Comparison of ENCODE assay signal across 10 cellular contexts in the genomic region with DNA sequence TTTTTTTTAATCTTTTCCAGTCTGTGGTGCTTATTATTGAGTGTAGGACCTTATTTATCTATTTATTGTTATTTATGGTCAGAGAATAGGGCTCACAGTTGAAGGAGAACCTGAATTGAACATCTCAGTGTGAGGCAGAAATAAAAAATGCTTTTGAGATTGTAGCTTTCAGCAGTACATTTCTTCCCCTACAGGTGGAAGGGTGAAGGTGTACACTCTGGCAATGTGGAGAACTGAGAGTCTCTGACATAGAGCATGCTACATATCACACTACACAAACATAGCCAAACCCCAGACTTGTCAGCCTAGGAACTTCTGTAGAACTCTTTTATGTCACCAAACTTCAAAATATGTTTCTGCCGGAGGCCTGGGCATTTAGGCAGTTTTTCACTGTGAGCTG.
A peak's percentile ranks its signal among the peaks of the same experiment; 100 is the strongest.
DNase-seq lines count a peak whose midpoint lies in the region; ATAC-seq and TF ChIP-seq lines count a peak whose summit lies in the region.
"Had no signal": no experiment of that assay in that cellular context is flagged by ENCODE, and none has a peak within 500 bp of the region (broad histone marks: within the 10 kb centered on the region; RNA-seq: fewer than 3 reads in every experiment).

No MANE protein-coding gene starts in this region.

- H3K9me3 Mint-ChIP-seq in GM23338: no peaks in the 10 kb centered on the region
- H3K9me3 Mint-ChIP-seq in memory B cell: no peaks in the 10 kb centered on the region
- H3K9me3 Mint-ChIP-seq: T-helper 1 cell treated with Interleukin-12 subunit alpha and Interleukin-12 subunit beta and Interleukin-4 antibody, amounts not matched to agents 30 μg/mL and 1 μg/mL, for 36 hours had no signal

- H3K4me1 Mint-ChIP-seq in GM23338 (peaks cover 23% of the 10 kb centered on the region), memory B cell (peaks cover 16% of the 10 kb centered on the region)

- H3K27ac ChIP-seq in GM23338 (ENCODE audit: low read depth): no peak overlapping the region
- H3K27ac ChIP-seq in OCI-LY3 (ENCODE audit: low read length): no peak overlapping the region

- H3K9me3 ChIP-seq in OCI-LY3 (ENCODE audit: insufficient read depth, low read length): no peaks in the 10 kb centered on the region

- H3K27me3 Mint-ChIP-seq in GM23338 (ENCODE audit: insufficient read depth, low read depth, poor library complexity): no peaks in the 10 kb centered on the region
- H3K27me3 Mint-ChIP-seq in memory B cell: no peaks in the 10 kb centered on the region

- no peaks in the 10 kb centered on the region for H3F3A ChIP-seq in GM23338 (replicated peaks; ENCODE audit: low read depth)

- H3K36me3 Mint-ChIP-seq in GM23338 (ENCODE audit: low read depth): no peaks in the 10 kb centered on the region
- peaks cover 17% of the 10 kb centered on the region for H3K36me3 Mint-ChIP-seq in memory B cell

- no peaks in the 10 kb centered on the region for H4K20me1 ChIP-seq in GM23338 (replicated peaks; ENCODE audit: insufficient read depth)
- no peaks in the 10 kb centered on the region for H4K20me1 ChIP-seq in OCI-LY3 (ENCODE audit: insufficient read depth, low read length)

- H3K4me3 Mint-ChIP-seq in GM23338: no peak overlapping the region
- H3K4me3 Mint-ChIP-seq in memory B cell: no peak overlapping the region
- H3K4me3 Mint-ChIP-seq: T-helper 1 cell treated with Interleukin-12 subunit alpha and Interleukin-12 subunit beta and Interleukin-4 antibody, amounts not matched to agents 30 μg/mL and 1 μg/mL, for 36 hours had no signal

- ATAC-seq in GM23338 (peak; percentile 77), memory B cell (ENCODE audit: low read depth) (peak; percentile 96)

- no peak overlapping the region for H3K9ac ChIP-seq in OCI-LY3 (ENCODE audit: low read length)

- H3K27me3 ChIP-seq in GM23338 (ENCODE audit: insufficient read depth) (no peaks in the 10 kb centered on the region), OCI-LY3 (ENCODE audit: low read depth, low read length) (no peaks in the 10 kb centered on the region)

- TF ChIP-seq CTCF in GM23338 (conservative IDR thresholded peaks at IDR 0.05; ENCODE audit: low read depth in 2 of 2): peak; percentile 29 to 36; a peak in 3 of 4 replicates
- TF ChIP-seq CTCF in OCI-LY3 (IDR thresholded peaks at IDR 0.05; ENCODE audit: low read depth, low read length): peak; percentile 57

- H3K79me2 ChIP-seq in GM23338 (replicated peaks; ENCODE audit: insufficient read depth): no peaks in the 10 kb centered on the region
- no peaks in the 10 kb centered on the region for H3K79me2 ChIP-seq in OCI-LY3 (ENCODE audit: low read length)

- peak; percentile 54 for DNase-seq in DMS53 (lab: John Stamatoyannopoulos, UW)
- DNase-seq in DMS53 treated with DMSO at 0.1 percent for 48 hours (lab: John Stamatoyannopoulos, UW; ENCODE audit: unreplicated experiment): no peak
- DNase-seq in GM23338 (ENCODE audit: low spot score): peak; percentile 25
- DNase-seq in memory B cell (ENCODE audit: low spot score in 2 of 2): peak in 1 of 2 donors; percentile 33
- DNase-seq in dermis blood vessel endothelial cell: no peak
- DNase-seq in activated naive CD4-positive, alpha-beta T cell (lab: John Stamatoyannopoulos, UW): no peak
- no peak for DNase-seq in activated CD4-positive, CD25-positive, alpha-beta regulatory T cell (lab: John Stamatoyannopoulos, UW)

- H3K27ac Mint-ChIP-seq in GM23338 (no peak overlapping the region), memory B cell (no peak overlapping the region)
- H3K27ac Mint-ChIP-seq: T-helper 1 cell treated with Interleukin-12 subunit alpha and Interleukin-12 subunit beta and Interleukin-4 antibody, amounts not matched to agents 30 μg/mL and 1 μg/mL, for 36 hours had no signal

- no peaks in the 10 kb centered on the region for H3K9me2 ChIP-seq in GM23338 (ENCODE audit: insufficient read depth)

- H3K36me3 ChIP-seq in GM23338 (ENCODE audit: insufficient read depth) (no peaks in the 10 kb centered on the region), OCI-LY3 (replicated peaks; ENCODE audit: low read depth, low read length) (no peaks in the 10 kb centered on the region)

- peaks cover 16% of the 10 kb centered on the region for H3K4me1 ChIP-seq in GM23338 (ENCODE audit: insufficient read depth)
- 0 out of 2 replicates have a peak, but pooled peaks cover 4% of the 10 kb centered on the region for H3K4me1 ChIP-seq in OCI-LY3 (ENCODE audit: low read length)

- H3K4me3 ChIP-seq in GM23338 (no peak overlapping the region), OCI-LY3 (ENCODE audit: low read length) (no peak overlapping the region)
- H3K4me3 ChIP-seq: lung had no signal

- H3K4me2 ChIP-seq in GM23338 (no peak overlapping the region), OCI-LY3 (ENCODE audit: low read length) (no peak overlapping the region)

- no peak overlapping the region for H2AFZ ChIP-seq in GM23338
- H2AFZ ChIP-seq in OCI-LY3 (ENCODE audit: low read depth, low read length): no peak overlapping the region

TF ChIP-seq in GM23338, 12 proteins besides CTCF, POLR2A, EP300 and RAD21:
- TF ChIP-seq ZNF114 (CRISPR knock-in tag; IDR thresholded peaks at IDR 0.05): no peak
- TF ChIP-seq, protein P1, sequence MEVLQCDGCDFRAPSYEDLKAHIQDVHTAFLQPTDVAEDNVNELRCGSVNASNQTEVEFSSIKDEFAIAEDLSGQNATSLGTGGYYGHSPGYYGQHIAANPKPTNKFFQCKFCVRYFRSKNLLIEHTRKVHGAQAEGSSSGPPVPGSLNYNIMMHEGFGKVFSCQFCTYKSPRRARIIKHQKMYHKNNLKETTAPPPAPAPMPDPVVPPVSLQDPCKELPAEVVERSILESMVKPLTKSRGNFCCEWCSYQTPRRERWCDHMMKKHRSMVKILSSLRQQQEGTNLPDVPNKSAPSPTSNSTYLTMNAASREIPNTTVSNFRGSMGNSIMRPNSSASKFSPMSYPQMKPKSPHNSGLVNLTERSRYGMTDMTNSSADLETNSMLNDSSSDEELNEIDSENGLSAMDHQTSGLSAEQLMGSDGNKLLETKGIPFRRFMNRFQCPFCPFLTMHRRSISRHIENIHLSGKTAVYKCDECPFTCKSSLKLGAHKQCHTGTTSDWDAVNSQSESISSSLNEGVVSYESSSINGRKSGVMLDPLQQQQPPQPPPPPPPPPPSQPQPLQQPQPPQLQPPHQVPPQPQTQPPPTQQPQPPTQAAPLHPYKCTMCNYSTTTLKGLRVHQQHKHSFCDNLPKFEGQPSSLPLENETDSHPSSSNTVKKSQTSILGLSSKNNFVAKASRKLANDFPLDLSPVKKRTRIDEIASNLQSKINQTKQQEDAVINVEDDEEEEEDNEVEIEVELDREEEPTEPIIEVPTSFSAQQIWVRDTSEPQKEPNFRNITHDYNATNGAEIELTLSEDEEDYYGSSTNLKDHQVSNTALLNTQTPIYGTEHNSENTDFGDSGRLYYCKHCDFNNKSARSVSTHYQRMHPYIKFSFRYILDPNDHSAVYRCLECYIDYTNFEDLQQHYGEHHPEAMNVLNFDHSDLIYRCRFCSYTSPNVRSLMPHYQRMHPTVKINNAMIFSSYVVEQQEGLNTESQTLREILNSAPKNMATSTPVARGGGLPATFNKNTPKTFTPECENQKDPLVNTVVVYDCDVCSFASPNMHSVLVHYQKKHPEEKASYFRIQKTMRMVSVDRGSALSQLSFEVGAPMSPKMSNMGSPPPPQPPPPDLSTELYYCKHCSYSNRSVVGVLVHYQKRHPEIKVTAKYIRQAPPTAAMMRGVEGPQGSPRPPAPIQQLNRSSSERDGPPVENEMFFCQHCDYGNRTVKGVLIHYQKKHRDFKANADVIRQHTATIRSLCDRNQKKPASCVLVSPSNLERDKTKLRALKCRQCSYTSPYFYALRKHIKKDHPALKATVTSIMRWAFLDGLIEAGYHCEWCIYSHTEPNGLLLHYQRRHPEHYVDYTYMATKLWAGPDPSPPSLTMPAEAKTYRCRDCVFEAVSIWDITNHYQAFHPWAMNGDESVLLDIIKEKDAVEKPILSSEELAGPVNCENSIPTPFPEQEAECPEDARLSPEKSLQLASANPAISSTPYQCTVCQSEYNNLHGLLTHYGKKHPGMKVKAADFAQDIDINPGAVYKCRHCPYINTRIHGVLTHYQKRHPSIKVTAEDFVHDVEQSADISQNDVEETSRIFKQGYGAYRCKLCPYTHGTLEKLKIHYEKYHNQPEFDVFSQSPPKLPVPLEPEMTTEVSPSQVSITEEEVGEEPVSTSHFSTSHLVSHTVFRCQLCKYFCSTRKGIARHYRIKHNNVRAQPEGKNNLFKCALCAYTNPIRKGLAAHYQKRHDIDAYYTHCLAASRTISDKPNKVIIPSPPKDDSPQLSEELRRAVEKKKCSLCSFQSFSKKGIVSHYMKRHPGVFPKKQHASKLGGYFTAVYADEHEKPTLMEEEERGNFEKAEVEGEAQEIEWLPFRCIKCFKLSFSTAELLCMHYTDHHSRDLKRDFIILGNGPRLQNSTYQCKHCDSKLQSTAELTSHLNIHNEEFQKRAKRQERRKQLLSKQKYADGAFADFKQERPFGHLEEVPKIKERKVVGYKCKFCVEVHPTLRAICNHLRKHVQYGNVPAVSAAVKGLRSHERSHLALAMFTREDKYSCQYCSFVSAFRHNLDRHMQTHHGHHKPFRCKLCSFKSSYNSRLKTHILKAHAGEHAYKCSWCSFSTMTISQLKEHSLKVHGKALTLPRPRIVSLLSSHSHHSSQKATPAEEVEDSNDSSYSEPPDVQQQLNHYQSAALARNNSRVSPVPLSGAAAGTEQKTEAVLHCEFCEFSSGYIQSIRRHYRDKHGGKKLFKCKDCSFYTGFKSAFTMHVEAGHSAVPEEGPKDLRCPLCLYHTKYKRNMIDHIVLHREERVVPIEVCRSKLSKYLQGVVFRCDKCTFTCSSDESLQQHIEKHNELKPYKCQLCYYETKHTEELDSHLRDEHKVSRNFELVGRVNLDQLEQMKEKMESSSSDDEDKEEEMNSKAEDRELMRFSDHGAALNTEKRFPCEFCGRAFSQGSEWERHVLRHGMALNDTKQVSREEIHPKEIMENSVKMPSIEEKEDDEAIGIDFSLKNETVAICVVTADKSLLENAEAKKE (CRISPR knock-in tag; IDR thresholded peaks at IDR 0.05): no peak
- TF ChIP-seq, protein P2, sequence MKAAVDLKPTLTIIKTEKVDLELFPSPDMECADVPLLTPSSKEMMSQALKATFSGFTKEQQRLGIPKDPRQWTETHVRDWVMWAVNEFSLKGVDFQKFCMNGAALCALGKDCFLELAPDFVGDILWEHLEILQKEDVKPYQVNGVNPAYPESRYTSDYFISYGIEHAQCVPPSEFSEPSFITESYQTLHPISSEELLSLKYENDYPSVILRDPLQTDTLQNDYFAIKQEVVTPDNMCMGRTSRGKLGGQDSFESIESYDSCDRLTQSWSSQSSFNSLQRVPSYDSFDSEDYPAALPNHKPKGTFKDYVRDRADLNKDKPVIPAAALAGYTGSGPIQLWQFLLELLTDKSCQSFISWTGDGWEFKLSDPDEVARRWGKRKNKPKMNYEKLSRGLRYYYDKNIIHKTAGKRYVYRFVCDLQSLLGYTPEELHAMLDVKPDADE (IDR thresholded peaks at IDR 0.05): no peak

Comparison
In these comparisons a context has a peak if more than half of its experiments do, and no peak if none do; other contexts are left out.
1. DNase-seq: peak in DMS53 (single experiment) and GM23338 (single experiment); none in DMS53 treated with DMSO at 0.1 percent for 48 hours (single experiment), dermis blood vessel endothelial cell (single experiment), activated naive CD4-positive, alpha-beta T cell (0 of 4) and activated CD4-positive, CD25-positive, alpha-beta regulatory T cell (0 of 4).